In the genomic region with DNA sequence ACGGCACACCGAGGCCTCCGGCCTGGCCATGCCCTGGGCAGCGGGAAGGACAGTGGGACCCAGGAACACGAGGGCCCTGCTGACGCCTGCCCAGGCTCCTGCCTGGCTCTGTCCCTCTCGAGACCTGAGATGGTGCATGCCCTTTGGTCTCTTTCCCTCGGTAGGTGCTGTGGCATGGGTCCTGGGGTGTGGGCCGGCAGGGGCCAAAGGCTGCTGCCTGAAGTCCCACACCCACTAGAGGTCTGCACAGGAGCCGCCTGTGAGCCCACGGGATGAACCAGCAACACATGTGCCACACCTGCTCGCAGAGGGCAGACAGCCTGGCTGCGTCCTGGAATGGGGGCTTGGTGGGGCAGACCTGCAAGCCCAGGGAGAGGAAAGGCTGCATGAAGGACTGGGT, we compare ENCODE assay signal across 19 cellular contexts.
DNase-seq lines count a peak whose midpoint lies in the region; ATAC-seq and TF ChIP-seq lines count a peak whose summit lies in the region.
"Had no signal": no experiment of that assay in that cellular context is flagged by ENCODE, and none has a peak within 500 bp of the region (broad histone marks: within the 10 kb centered on the region; RNA-seq: fewer than 3 reads in every experiment).

No MANE protein-coding gene starts in this region.

- no peaks in the 10 kb centered on the region for H3K27me3 ChIP-seq in BLaER1 treated with 17β-estradiol and CSF1 and Interleukin-3, amounts not matched to agents 10 nM and 100 nM
- H3K27me3 ChIP-seq in H7 (ENCODE audit: control insufficient read depth, insufficient read depth, low read length) (no peaks in the 10 kb centered on the region), lower lobe of right lung (ENCODE audit: low read depth) (no peaks in the 10 kb centered on the region), spleen (replicated peaks in 1 of 7) (no peaks in the 10 kb centered on the region), HAP-1 (ENCODE audit: low read depth) (no peaks in the 10 kb centered on the region)
- H3K27me3 ChIP-seq: SJCRH30 had no signal

- H4K20me1 ChIP-seq in BLaER1 treated with 17β-estradiol and CSF1 and Interleukin-3, amounts not matched to agents 10 nM and 100 nM = peaks cover 0 to 7% (median 0%) of the 10 kb centered on the region in 11 experiments; a peak in 1 of 22 replicates

- WGBS in spleen, 5 donors = 89 to 97% (median 94%) methylated on average over 10 to 13 of the region's 13 CpGs

- H3K4me1 ChIP-seq in BLaER1 treated with 17β-estradiol and CSF1 and Interleukin-3, amounts not matched to agents 10 nM and 100 nM = peaks cover 40 to 89% (median 76%) of the 10 kb centered on the region in 10 experiments
- peaks cover 6% of the 10 kb centered on the region for H3K4me1 ChIP-seq in lower lobe of right lung
- H3K4me1 ChIP-seq in spleen = peaks cover 0 to 14% (median 8%) of the 10 kb centered on the region in 6 donors
- no peaks in the 10 kb centered on the region for H3K4me1 ChIP-seq in HAP-1
- H3K4me1 ChIP-seq: SJCRH30 had no signal

- TF ChIP-seq CTCF in lower lobe of right lung (IDR thresholded peaks at IDR 0.05) = no peak
- no peak for TF ChIP-seq CTCF in spleen (IDR thresholded peaks at IDR 0.05 in 8 of 11, conservative IDR thresholded peaks at IDR 0.05 in 3 of 11)

- in situ Hi-C loops in HAP-1 (cut with MboI; ENCODE audit: low sequenced_read_pairs) = no loop called here

- no peak overlapping the region for H3K4me3 ChIP-seq in BLaER1 treated with 17β-estradiol and CSF1 and Interleukin-3, amounts not matched to agents 10 nM and 100 nM
- no peak overlapping the region for H3K4me3 ChIP-seq in H7 (ENCODE audit: insufficient read depth, low read depth, low read length)
- no peak overlapping the region for H3K4me3 ChIP-seq in lower lobe of right lung
- no peak overlapping the region for H3K4me3 ChIP-seq in spleen
- no peak overlapping the region for H3K4me3 ChIP-seq in HAP-1
- H3K4me3 ChIP-seq: GM23338, SJCRH30 had no signal

- H3K27ac ChIP-seq in BLaER1 treated with 17β-estradiol and CSF1 and Interleukin-3, amounts not matched to agents 10 nM and 100 nM = peak overlapping the region in 8 of 11 experiments; percentile 13 to 83 (median 72); a peak in 4 of 22 replicates
- H3K27ac ChIP-seq in lower lobe of right lung (no peak overlapping the region), spleen (no peak overlapping the region)
- H3K27ac ChIP-seq: KMS-11, RWPE1, SJCRH30 had no signal

- DNase-seq in H7 = peak; percentile 46
- DNase-seq in lower lobe of right lung = peak; percentile 36
- DNase-seq in spleen = peak; percentile 67
- no peak for DNase-seq in HAP-1 (ENCODE audit: low spot score in 2 of 2)
- DNase-seq: C1 segment of cervical spinal cord; CD8-positive, alpha-beta T cell; IMR-90; NCI-H1105; NCI-H2029 treated with DMSO at 0.1 percent for 48 hours; NCI-H226; NCI-H510A treated with DMSO at 0.1 percent for 48 hours; NCI-H748 treated with DMSO at 0.1 percent for 48 hours; SJCRH30 had no signal

- peak overlapping the region in 4 of 11 experiments; percentile 18 to 43 (median 29); a peak in 5 of 22 replicates for H3K9ac ChIP-seq in BLaER1 treated with 17β-estradiol and CSF1 and Interleukin-3, amounts not matched to agents 10 nM and 100 nM
- H3K9ac ChIP-seq: KMS-11 had no signal

- intact Hi-C loops in lower lobe of right lung (cut with DNase I) (no loop called here), spleen (cut with DNase I; ENCODE audit: low total_unique reads) (no loop called here)

- H3K36me3 ChIP-seq in BLaER1 treated with 17β-estradiol and CSF1 and Interleukin-3, amounts not matched to agents 10 nM and 100 nM = peaks cover 6 to 23% (median 17%) of the 10 kb centered on the region in 11 experiments; a peak in 17 of 22 replicates
- no peaks in the 10 kb centered on the region; the same call in 1 of the 2 replicates for H3K36me3 ChIP-seq in H7 (replicated peaks; ENCODE audit: control insufficient read depth, insufficient read depth, low read length)
- peaks cover 2% of the 10 kb centered on the region for H3K36me3 ChIP-seq in lower lobe of right lung
- H3K36me3 ChIP-seq in spleen = peaks cover 0 to 32% (median 0%) of the 10 kb centered on the region in 6 donors
- H3K36me3 ChIP-seq in HAP-1 (replicated peaks) = no peaks in the 10 kb centered on the region
- H3K36me3 ChIP-seq: SJCRH30 had no signal

- H3K9me3 ChIP-seq in BLaER1 treated with 17β-estradiol and CSF1 and Interleukin-3, amounts not matched to agents 10 nM and 100 nM (replicated peaks in 1 of 11) = no peaks in the 10 kb centered on the region
- H3K9me3 ChIP-seq in lower lobe of right lung = no peaks in the 10 kb centered on the region
- H3K9me3 ChIP-seq in spleen = no peaks in the 10 kb centered on the region
- H3K9me3 ChIP-seq in HAP-1 = no peaks in the 10 kb centered on the region
- H3K9me3 ChIP-seq: SJCRH30 had no signal

- no peak for TF ChIP-seq POLR2A in spleen (IDR thresholded peaks at IDR 0.05)

- peak overlapping the region; percentile 61 to 93 (median 81); a peak in 19 of 22 replicates for H3K4me2 ChIP-seq in BLaER1 treated with 17β-estradiol and CSF1 and Interleukin-3, amounts not matched to agents 10 nM and 100 nM
- H3K4me2 ChIP-seq: GM23338, KMS-11 had no signal

- ATAC-seq in lower lobe of right lung (no peak), HG03432 (IDR thresholded peaks at IDR 0.05; ENCODE audit: unreplicated experiment) (no peak), GM19463 (IDR thresholded peaks at IDR 0.05; ENCODE audit: unreplicated experiment) (no peak)
- ATAC-seq: CD8-positive, alpha-beta T cell had no signal

Comparison
In these comparisons a context has a peak if more than half of its experiments do, and no peak if none do; other contexts are left out.
1. H3K27ac ChIP-seq: peak in BLaER1 treated with 17β-estradiol and CSF1 and Interleukin-3, amounts not matched to agents 10 nM and 100 nM (8 of 11); none in lower lobe of right lung (single experiment) and spleen (0 of 8).
2. DNase-seq: peak in H7 (single experiment), lower lobe of right lung (single experiment) and spleen (single experiment); none in HAP-1 (0 of 2).